In the genomic region with DNA sequence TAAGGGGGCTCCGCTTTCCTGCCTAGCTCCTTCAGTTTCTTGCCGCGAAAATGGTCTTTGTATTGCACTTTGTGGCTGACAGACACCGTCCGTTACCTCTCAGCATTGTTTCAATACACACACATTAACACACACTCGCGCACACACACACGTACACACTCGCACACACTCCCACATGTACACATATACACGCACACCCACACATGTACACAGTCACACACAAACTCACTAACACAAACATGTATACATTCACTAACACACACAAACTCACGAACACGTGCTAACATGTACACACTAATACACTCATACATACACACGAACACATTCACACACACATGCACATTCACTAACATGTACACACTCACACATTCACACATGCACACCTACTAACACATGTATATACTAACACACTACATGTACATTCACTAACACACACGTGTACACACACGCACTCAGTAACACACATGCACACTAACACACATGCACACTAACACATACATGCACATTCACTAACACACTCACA, we compare ENCODE assay signal across 2 cellular contexts.
TF ChIP-seq lines count a peak whose summit lies in the region.

No MANE protein-coding gene starts in this region.

TF ChIP-seq in GM12891, 5 proteins besides CTCF, POLR2A, EP300 and RAD21:
- TF ChIP-seq SPI1 (IDR thresholded peaks at IDR 0.05; ENCODE audit: low read depth, low read length): no peak
- no peak for TF ChIP-seq PAX5 (IDR thresholded peaks at IDR 0.05; ENCODE audit: insufficient read depth, low read length, severe bottlenecking)
- TF ChIP-seq TAF1 (IDR thresholded peaks at IDR 0.05; ENCODE audit: low read depth, low read length): no peak
- no peak for TF ChIP-seq POLR2AphosphoS5 (IDR thresholded peaks at IDR 0.05; ENCODE audit: low read depth, low read length)
- TF ChIP-seq POU2F2 (IDR thresholded peaks at IDR 0.05; ENCODE audit: low read depth, low read length): no peak

TF ChIP-seq in H1, 55 proteins besides CTCF, POLR2A, EP300 and RAD21:
- no peak for TF ChIP-seq CBX5 (IDR thresholded peaks at IDR 0.05; ENCODE audit: low read depth, low read length)
- no peak for TF ChIP-seq ATF2 (IDR thresholded peaks at IDR 0.05; ENCODE audit: low read length)
- no peak for TF ChIP-seq SP2 (IDR thresholded peaks at IDR 0.05; ENCODE audit: low read length)
- TF ChIP-seq GTF2F1 (IDR thresholded peaks at IDR 0.05; ENCODE audit: borderline replicate concordance, low read depth, low read length): no peak
- no peak for TF ChIP-seq CEBPB (IDR thresholded peaks at IDR 0.05; ENCODE audit: low read depth, low read length)
- no peak for TF ChIP-seq RBBP5 (IDR thresholded peaks at IDR 0.05; ENCODE audit: borderline replicate concordance, low read depth, low read length)
- no peak for TF ChIP-seq POU5F1 (IDR thresholded peaks at IDR 0.05; ENCODE audit: low read depth, low read length)
- TF ChIP-seq RXRA (IDR thresholded peaks at IDR 0.05; ENCODE audit: insufficient read depth, low read depth, low read length): no peak
- TF ChIP-seq NANOG (IDR thresholded peaks at IDR 0.05; ENCODE audit: insufficient read depth, low read depth, low read length, poor library complexity, severe bottlenecking): no peak
- TF ChIP-seq NRF1 (IDR thresholded peaks at IDR 0.05; ENCODE audit: low read depth, low read length): no peak
- TF ChIP-seq, protein P1, sequence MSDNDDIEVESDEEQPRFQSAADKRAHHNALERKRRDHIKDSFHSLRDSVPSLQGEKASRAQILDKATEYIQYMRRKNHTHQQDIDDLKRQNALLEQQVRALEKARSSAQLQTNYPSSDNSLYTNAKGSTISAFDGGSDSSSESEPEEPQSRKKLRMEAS (IDR thresholded peaks at IDR 0.05): no peak
- TF ChIP-seq JUND (IDR thresholded peaks at IDR 0.05; ENCODE audit: low read length): no peak
- TF ChIP-seq SIN3A (conservative IDR thresholded peaks at IDR 0.05 in 1 of 2, IDR thresholded peaks at IDR 0.05 in 1 of 2; ENCODE audit: low read depth in 1 of 2, low read length in 2 of 2): no peak
